25 cellular contexts compared by ENCODE assay signal in the genomic region with DNA sequence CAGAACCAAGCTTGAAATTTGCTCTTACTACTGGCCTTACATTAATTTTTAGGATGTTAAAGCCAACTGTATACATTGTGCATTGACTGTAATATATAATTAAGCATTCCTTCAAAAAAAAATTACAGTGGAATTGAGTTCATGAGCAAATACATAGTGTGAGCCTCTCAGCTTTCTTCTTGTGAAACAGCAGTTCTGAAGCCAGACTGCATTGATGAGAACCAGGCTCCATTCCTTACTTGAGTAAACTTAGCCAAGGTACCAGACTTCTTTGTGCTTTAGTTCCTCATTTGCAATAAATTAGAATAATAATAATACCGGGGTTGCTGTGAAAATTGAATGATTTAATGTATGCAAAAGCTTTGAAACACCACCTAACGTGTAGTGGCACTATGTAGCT.
"Had no signal": no experiment of that assay in that cellular context is flagged by ENCODE, and none has a peak within 500 bp of the region (broad histone marks: within the 10 kb centered on the region; RNA-seq: fewer than 3 reads in every experiment).

No MANE protein-coding gene starts in this region.

- DNase-seq: colonic mucosa; effector CD8-positive, alpha-beta T cell; foreskin melanocyte; glutamatergic neuron; heart right ventricle; hippocampal formation; left cardiac atrium; left lung; mesendoderm; midbrain; naive thymus-derived CD4-positive, alpha-beta T cell; right lobe of liver; small intestine; stimulated activated CD4-positive, alpha-beta T cell treated with anti-CD3 and anti-CD28 coated beads, Interleukin-12 subunit alpha, Interleukin-12 subunit beta, amount 100 ng/mL, for 4 hours; stimulated activated CD4-positive, alpha-beta T cell treated with anti-CD3 and anti-CD28 coated beads, Interleukin-1b, Interleukin-23, amount 100 ng/mL, for 48 hours; stimulated activated CD4-positive, alpha-beta T cell treated with anti-CD3 and anti-CD28 coated beads, Interleukin-4, amount 100 ng/mL, for 24 hours; stimulated activated naive CD4-positive, alpha-beta T cell treated with Interleukin-2 at 50 U/mL for 16 hours; stomach; tibial artery had no signal

- H2AFZ ChIP-seq: neural progenitor cell, parathyroid adenoma had no signal

- H3K9me3 ChIP-seq: colonic mucosa, esophagus muscularis mucosa, heart right ventricle, left lung, right lobe of liver, stomach, testis, tibial artery, vagina had no signal

- H3K4me1 ChIP-seq: colonic mucosa, esophagus muscularis mucosa, heart right ventricle, left lung, neural progenitor cell, parathyroid adenoma, right lobe of liver, vagina had no signal

- ATAC-seq: heart right ventricle; left cardiac atrium; left lung; naive thymus-derived CD4-positive, alpha-beta T cell; right lobe of liver; stimulated activated effector memory CD8-positive, alpha-beta T cell treated with anti-CD3 and anti-CD28 coated beads, Interleukin-12 subunit alpha, Interleukin-12 subunit beta, amount 100 ng/mL, for 72 hours had no signal

- H3K4me3 ChIP-seq: colonic mucosa, esophagus muscularis mucosa, heart right ventricle, left lung, neural progenitor cell, right lobe of liver, stomach, testis, tibial artery, vagina had no signal

- H3K36me3 ChIP-seq: colonic mucosa, esophagus muscularis mucosa, heart right ventricle, left lung, neural progenitor cell, right lobe of liver, stomach, tibial artery, vagina had no signal

- H3K27ac ChIP-seq: colonic mucosa, esophagus muscularis mucosa, heart right ventricle, left lung, neural progenitor cell, parathyroid adenoma, right lobe of liver, stomach, testis, tibial artery, vagina had no signal

- H3K27me3 ChIP-seq: colonic mucosa, heart right ventricle, left lung, neural progenitor cell, right lobe of liver, stomach, testis, tibial artery, vagina had no signal

- H3K9ac ChIP-seq: neural progenitor cell, parathyroid adenoma had no signal

- H3K4me2 ChIP-seq: neural progenitor cell had no signal

- H3K79me2 ChIP-seq: parathyroid adenoma had no signal
